Comparison of ENCODE assay signal across 19 cellular contexts in the genomic region with DNA sequence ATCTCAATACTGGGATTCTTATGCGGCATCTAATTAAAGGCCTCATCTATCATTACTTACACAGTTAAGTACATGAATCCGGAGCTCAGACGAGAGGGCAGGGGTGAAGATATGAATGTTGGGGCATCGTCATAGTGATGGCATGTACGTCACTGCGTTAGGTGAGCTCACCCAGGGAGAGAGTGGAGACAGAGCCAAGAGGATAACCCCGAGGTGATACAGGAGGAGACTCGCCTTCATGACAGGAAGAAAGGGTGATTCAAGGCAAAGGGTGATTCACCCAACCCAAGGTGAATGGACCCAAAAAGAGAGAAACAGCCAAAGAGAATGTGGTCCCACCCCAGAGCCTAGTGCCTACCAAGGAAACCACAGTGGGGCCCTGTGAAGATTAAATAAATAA.
A peak's percentile ranks its signal among the peaks of the same experiment; 100 is the strongest.
DNase-seq lines count a peak whose midpoint lies in the region; ATAC-seq and TF ChIP-seq lines count a peak whose summit lies in the region.
"Had no signal": no experiment of that assay in that cellular context is flagged by ENCODE, and none has a peak within 500 bp of the region (broad histone marks: within the 10 kb centered on the region; RNA-seq: fewer than 3 reads in every experiment).

No MANE protein-coding gene starts in this region.

- H3K27me3 ChIP-seq in breast epithelium (no peaks in the 10 kb centered on the region), SJCRH30 (no peaks in the 10 kb centered on the region), Karpas-422 (ENCODE audit: low read length) (no peaks in the 10 kb centered on the region)
- H3K27me3 ChIP-seq: MG63 had no signal

- POLR2A ChIA-PET in MCF 10A (lab: Yijun Ruan, JAX) = interaction anchor here (0.5 to 1.3 kb wide), 3 partner anchors 13 to 148 kb away, joined by 3 to 5 read pairs (median 4); no protein-coding TSS in a partner anchor

- no peaks in the 10 kb centered on the region for H3K79me2 ChIP-seq in Karpas-422 (ENCODE audit: low read length)

- H3K36me3 Mint-ChIP-seq in MCF 10A (ENCODE audit: insufficient read depth, unreplicated experiment) = peaks cover 6% of the 10 kb centered on the region
- H3K36me3 Mint-ChIP-seq: CD4-positive, alpha-beta memory T cell had no signal

- no TSS peak for BruUV-seq in MCF 10A (replicated peaks; lab: Mats Ljungman, UMichigan)

- no peak for TF ChIP-seq POLR2A in breast epithelium (IDR thresholded peaks at IDR 0.05)

- H2AFZ ChIP-seq in Karpas-422 (ENCODE audit: low read length) = no peak overlapping the region
- H2AFZ ChIP-seq: GM23248 had no signal

- H3K9me2 ChIP-seq in Karpas-422 (replicated peaks; ENCODE audit: insufficient read depth, low read length) = no peaks in the 10 kb centered on the region

- H4K20me1 ChIP-seq in Karpas-422 (ENCODE audit: insufficient read depth, low read depth, low read length) = no peaks in the 10 kb centered on the region

- H3K4me1 ChIP-seq in breast epithelium (no peaks in the 10 kb centered on the region), SJCRH30 (peaks cover 53% of the 10 kb centered on the region), Karpas-422 (ENCODE audit: low read length) (no peaks in the 10 kb centered on the region; the same call in 1 of the 2 replicates)

- H3K27ac Mint-ChIP-seq in MCF 10A (ENCODE audit: low read depth, unreplicated experiment) = no peak overlapping the region
- H3K27ac Mint-ChIP-seq: CD4-positive, alpha-beta memory T cell had no signal

- TF ChIP-seq CTCF in MCF 10A (IDR thresholded peaks at IDR 0.05; ENCODE audit: unreplicated experiment) (no peak), breast epithelium (IDR thresholded peaks at IDR 0.05) (no peak), fibroblast of pulmonary artery (IDR thresholded peaks at IDR 0.05; ENCODE audit: low read length, missing control alignments) (no peak)

- H3K4me1 Mint-ChIP-seq in MCF 10A (ENCODE audit: insufficient read depth, unreplicated experiment) = peaks cover 7% of the 10 kb centered on the region
- H3K4me1 Mint-ChIP-seq: CD4-positive, alpha-beta memory T cell had no signal

- peaks cover 7% of the 10 kb centered on the region for H3K9me3 Mint-ChIP-seq in MCF 10A (ENCODE audit: unreplicated experiment)

- H3K9ac ChIP-seq in Karpas-422 (ENCODE audit: low read length) = no peak overlapping the region
- H3K9ac ChIP-seq: GM23248 had no signal

- no peak overlapping the region for H3K4me2 ChIP-seq in Karpas-422 (ENCODE audit: low read depth, low read length, poor library complexity, severe bottlenecking)

- no peak overlapping the region for H3K27ac ChIP-seq in breast epithelium
- H3K27ac ChIP-seq in SJCRH30 = peak overlapping the region; percentile 92
- no peak overlapping the region for H3K27ac ChIP-seq in Karpas-422 (ENCODE audit: low read length)
- H3K27ac ChIP-seq: GM23248 had no signal

- H3K36me3 ChIP-seq in breast epithelium (no peaks in the 10 kb centered on the region), SJCRH30 (no peaks in the 10 kb centered on the region), Karpas-422 (ENCODE audit: insufficient read depth, low read length) (no peaks in the 10 kb centered on the region)
- H3K36me3 ChIP-seq: MG63 had no signal

- no peak for ATAC-seq in HG03095 (IDR thresholded peaks at IDR 0.05; ENCODE audit: unreplicated experiment)
- ATAC-seq: GM12878 had no signal

- DNase-seq in MCF 10A (ENCODE audit: unreplicated experiment) (peak; percentile 68), breast epithelium (ENCODE audit: low spot score in 2 of 2) (no peak), SJCRH30 (no peak), fibroblast of pulmonary artery (ENCODE audit: low read depth) (peak; percentile 25), iPS-NIHi7 (ENCODE audit: extremely low spot score) (no peak), Karpas-422 (no peak), dedifferentiated amniotic fluid mesenchymal stem cell (ENCODE audit: extremely low spot score) (no peak)
- DNase-seq: CD4-positive, alpha-beta memory T cell; GDM1; GM23248; HCEC 1CT; KG1; MG63; NCI-H1092; NCI-H146; NCI-H2227 treated with DMSO at 0.1 percent for 48 hours; NCI-H524 treated with DMSO at 0.1 percent for 48 hours had no signal

- no peaks in the 10 kb centered on the region for H3K27me3 Mint-ChIP-seq in MCF 10A (ENCODE audit: insufficient read depth, unreplicated experiment)

- H3K9me3 ChIP-seq in breast epithelium (no peaks in the 10 kb centered on the region), SJCRH30 (replicated peaks) (no peaks in the 10 kb centered on the region), Karpas-422 (ENCODE audit: low read length) (no peaks in the 10 kb centered on the region)
- H3K9me3 ChIP-seq: MG63 had no signal

- H3K4me3 ChIP-seq in breast epithelium = no peak overlapping the region
- H3K4me3 ChIP-seq in SJCRH30 = no peak overlapping the region
- no peak overlapping the region for H3K4me3 ChIP-seq in fibroblast of pulmonary artery (replicated peaks; ENCODE audit: low read depth, low read length)
- H3K4me3 ChIP-seq in Karpas-422 (ENCODE audit: low read length) = no peak overlapping the region
- H3K4me3 ChIP-seq: GM12878, GM23248, MG63 had no signal

- no peak overlapping the region for H3K4me3 Mint-ChIP-seq in MCF 10A (ENCODE audit: unreplicated experiment)
- H3K4me3 Mint-ChIP-seq: CD4-positive, alpha-beta memory T cell had no signal

- intact Hi-C loops in MCF 10A (cut with micrococcal nuclease) (no loop called here), breast epithelium (cut with DNase I; ENCODE audit: low total_unique reads) (no loop called here)

- CTCF ChIA-PET in MCF 10A (lab: Yijun Ruan, JAX) = interaction anchor here (1.2 to 2.4 kb wide), 2 partner anchors 33 to 35 kb away, joined by 3 to 7 read pairs; no protein-coding TSS in a partner anchor

Comparison
In these comparisons a context has a peak if more than half of its experiments do, and no peak if none do; other contexts are left out.
1. DNase-seq: peak in MCF 10A (single experiment) and fibroblast of pulmonary artery (single experiment); none in breast epithelium (0 of 2), SJCRH30 (0 of 2), iPS-NIHi7 (single experiment), Karpas-422 (single experiment) and dedifferentiated amniotic fluid mesenchymal stem cell (single experiment).